8 cellular contexts compared by ENCODE assay signal in genomic region chr6:30683137-30683979, GRCh38. TPM values are rescaled to one million over a fixed set of nuclear protein-coding genes. Genes with fewer than 3 reads are reported as not detected.
DNase-seq lines count a peak whose midpoint lies in the region; ATAC-seq and TF ChIP-seq lines count a peak whose summit lies in the region.

No MANE protein-coding gene starts in this region.

- H3K27ac Mint-ChIP-seq in T-cell, result peak overlapping the region; percentile 94 to 96

- CTCF ChIA-PET in T-cell (lab: Charles Lee), result interaction anchor here in 1 of 2 donors (12.3 kb wide), 1 partner anchor 38 kb away, joined by 254 read pairs; the partner anchor contains the start of genes MDC1 and TUBB

- peak overlapping the region; percentile 91 for H3K9ac ChIP-seq in rectal smooth muscle tissue (ENCODE audit: low read length)

- H3K4me1 ChIP-seq in rectal smooth muscle tissue (ENCODE audit: control insufficient read depth, insufficient read depth, low read length), result peaks cover 39% of the 10 kb centered on the region

- H3K27me3 ChIP-seq in rectal smooth muscle tissue (ENCODE audit: control insufficient read depth, insufficient read depth, low read length), result no peaks in the 10 kb centered on the region

- DNase-seq in GM10266 (ENCODE audit: extremely low spot score) (peak; percentile 6), T-cell (peak in 1 of 34 experiments; percentile 23), fibroblast of mammary gland (ENCODE audit: low read depth) (no peak), MV-4-11 (lab: John Stamatoyannopoulos, UW) (no peak), GM03348 (ENCODE audit: low spot score) (no peak), SW480 (ENCODE audit: low spot score) (no peak)

- peak overlapping the region; percentile 92 for H3K4me3 ChIP-seq in fibroblast of mammary gland (ENCODE audit: control insufficient read depth, low read depth, low read length)
- peak overlapping the region; percentile 66 for H3K4me3 ChIP-seq in rectal smooth muscle tissue (ENCODE audit: low read length)

- TF ChIP-seq CTCF in GM10266 (IDR thresholded peaks at IDR 0.05; ENCODE audit: control insufficient read depth, insufficient read depth, low read depth, missing control alignments) (no peak), fibroblast of mammary gland (conservative IDR thresholded peaks at IDR 0.05; ENCODE audit: control insufficient read depth, insufficient read depth, low read depth, low read length) (no peak)

- no peaks in the 10 kb centered on the region for H3K9me3 Mint-ChIP-seq in T-cell

- H3K27ac ChIP-seq in rectal smooth muscle tissue (ENCODE audit: low read depth, low read length), result peak overlapping the region; percentile 99

- no peak for ATAC-seq in T-cell (replicated peaks in 1 of 4)
- no peak for ATAC-seq in esophagus mucosa

- POLR2A ChIA-PET in T-cell (lab: Charles Lee), result interaction anchor here in 1 of 2 donors (1.9 kb wide), 1 partner anchor 39 kb away, joined by 9 read pairs; no protein-coding TSS in a partner anchor

- H3K27me3 Mint-ChIP-seq in T-cell, result no peaks in the 10 kb centered on the region

- peak overlapping the region; percentile 92 to 97 (median 96) for H3K4me3 Mint-ChIP-seq in T-cell

- H3K4me1 Mint-ChIP-seq in T-cell, result peaks cover 43 to 71% (median 46%) of the 10 kb centered on the region in 3 donors

- peaks cover 34% of the 10 kb centered on the region for H3K36me3 Mint-ChIP-seq in T-cell

- H3K36me3 ChIP-seq in rectal smooth muscle tissue (ENCODE audit: control insufficient read depth, insufficient read depth, low read length), result peaks cover 9% of the 10 kb centered on the region

RNA-seq across cellular contexts. Expression of gene PPP1R18, which starts 3.1 kb away (rescaled TPM):
- total RNA-seq in T-cell (100 to 1,000 TPM; 109 to 177 (median 156) TPM), esophagus mucosa (22.9 TPM)

RNA-seq across cellular contexts. Expression of gene NRM, which starts 7.4 kb away (rescaled TPM):
- 1 to 10 TPM; 4.2 to 6.9 (median 5.5) TPM for total RNA-seq in T-cell
- 12.7 TPM for total RNA-seq in esophagus mucosa

RNA-seq across cellular contexts. Expression of gene DHX16, which starts 10.6 kb away (rescaled TPM):
- total RNA-seq in T-cell (10 to 100 TPM; 29.0 to 51.9 (median 46.2) TPM), esophagus mucosa (17.8 TPM)

RNA-seq across cellular contexts. Expression of gene MDC1, which starts 33.7 kb away (rescaled TPM):
- total RNA-seq in T-cell, result 10 to 100 TPM; 42.3 to 69.7 (median 53.4) TPM
- 15.7 TPM for total RNA-seq in esophagus mucosa

RNA-seq across cellular contexts. Expression of gene C6orf136, which starts 36.4 kb away (rescaled TPM):
- total RNA-seq in T-cell (10 to 100 TPM; 24.5 to 39.8 (median 31.4) TPM), esophagus mucosa (10.0 TPM)
